In the genomic region with DNA sequence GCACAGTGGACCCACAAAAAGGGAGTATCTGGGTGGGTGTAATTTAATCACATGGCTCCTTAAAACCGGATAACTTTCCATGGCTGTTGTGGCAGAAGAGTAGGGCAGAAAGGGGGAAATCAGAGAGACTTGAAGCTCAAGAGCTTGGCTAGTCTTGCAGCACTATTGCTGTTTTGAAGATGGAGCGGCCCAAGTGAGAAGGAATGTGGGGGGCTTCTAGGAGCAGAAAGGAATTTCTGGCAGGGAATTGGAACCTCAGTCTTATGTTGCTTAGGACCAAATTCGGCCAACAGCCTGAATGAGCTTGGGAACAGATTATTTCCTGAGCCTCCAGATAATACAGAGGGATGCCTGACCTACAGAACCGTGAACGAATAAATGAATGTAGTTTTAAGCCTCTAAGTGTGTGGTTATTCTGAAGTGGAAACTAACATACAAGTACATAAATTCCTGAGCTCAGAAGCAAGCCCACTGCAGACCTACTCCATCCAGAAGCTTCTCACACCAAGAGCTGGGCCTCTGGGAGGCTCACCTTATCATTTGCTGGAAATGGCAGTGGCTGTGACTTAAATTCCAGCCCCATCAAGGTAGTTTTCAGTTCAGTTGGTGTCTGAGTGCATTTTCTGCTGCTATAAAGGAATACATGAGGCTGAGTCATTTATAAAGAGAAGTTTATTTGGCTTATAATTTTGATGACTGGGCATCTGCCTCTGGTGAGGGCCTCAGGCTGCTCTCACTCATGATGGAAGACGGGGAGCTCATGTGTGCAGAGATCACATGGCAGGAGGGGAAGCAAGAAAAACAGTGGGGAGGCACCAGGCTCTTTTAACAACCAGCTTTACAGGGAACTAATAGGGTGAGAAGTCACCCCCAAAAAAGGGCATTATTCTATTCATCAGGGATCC, we compare ENCODE assay signal across 1 cellular context.
TF ChIP-seq lines count a peak whose summit lies in the region.

No MANE protein-coding gene starts in this region.

TF ChIP-seq in GM23338, 12 proteins besides CTCF, POLR2A, EP300 and RAD21 (continued from another document):
- TF ChIP-seq, protein P1, sequence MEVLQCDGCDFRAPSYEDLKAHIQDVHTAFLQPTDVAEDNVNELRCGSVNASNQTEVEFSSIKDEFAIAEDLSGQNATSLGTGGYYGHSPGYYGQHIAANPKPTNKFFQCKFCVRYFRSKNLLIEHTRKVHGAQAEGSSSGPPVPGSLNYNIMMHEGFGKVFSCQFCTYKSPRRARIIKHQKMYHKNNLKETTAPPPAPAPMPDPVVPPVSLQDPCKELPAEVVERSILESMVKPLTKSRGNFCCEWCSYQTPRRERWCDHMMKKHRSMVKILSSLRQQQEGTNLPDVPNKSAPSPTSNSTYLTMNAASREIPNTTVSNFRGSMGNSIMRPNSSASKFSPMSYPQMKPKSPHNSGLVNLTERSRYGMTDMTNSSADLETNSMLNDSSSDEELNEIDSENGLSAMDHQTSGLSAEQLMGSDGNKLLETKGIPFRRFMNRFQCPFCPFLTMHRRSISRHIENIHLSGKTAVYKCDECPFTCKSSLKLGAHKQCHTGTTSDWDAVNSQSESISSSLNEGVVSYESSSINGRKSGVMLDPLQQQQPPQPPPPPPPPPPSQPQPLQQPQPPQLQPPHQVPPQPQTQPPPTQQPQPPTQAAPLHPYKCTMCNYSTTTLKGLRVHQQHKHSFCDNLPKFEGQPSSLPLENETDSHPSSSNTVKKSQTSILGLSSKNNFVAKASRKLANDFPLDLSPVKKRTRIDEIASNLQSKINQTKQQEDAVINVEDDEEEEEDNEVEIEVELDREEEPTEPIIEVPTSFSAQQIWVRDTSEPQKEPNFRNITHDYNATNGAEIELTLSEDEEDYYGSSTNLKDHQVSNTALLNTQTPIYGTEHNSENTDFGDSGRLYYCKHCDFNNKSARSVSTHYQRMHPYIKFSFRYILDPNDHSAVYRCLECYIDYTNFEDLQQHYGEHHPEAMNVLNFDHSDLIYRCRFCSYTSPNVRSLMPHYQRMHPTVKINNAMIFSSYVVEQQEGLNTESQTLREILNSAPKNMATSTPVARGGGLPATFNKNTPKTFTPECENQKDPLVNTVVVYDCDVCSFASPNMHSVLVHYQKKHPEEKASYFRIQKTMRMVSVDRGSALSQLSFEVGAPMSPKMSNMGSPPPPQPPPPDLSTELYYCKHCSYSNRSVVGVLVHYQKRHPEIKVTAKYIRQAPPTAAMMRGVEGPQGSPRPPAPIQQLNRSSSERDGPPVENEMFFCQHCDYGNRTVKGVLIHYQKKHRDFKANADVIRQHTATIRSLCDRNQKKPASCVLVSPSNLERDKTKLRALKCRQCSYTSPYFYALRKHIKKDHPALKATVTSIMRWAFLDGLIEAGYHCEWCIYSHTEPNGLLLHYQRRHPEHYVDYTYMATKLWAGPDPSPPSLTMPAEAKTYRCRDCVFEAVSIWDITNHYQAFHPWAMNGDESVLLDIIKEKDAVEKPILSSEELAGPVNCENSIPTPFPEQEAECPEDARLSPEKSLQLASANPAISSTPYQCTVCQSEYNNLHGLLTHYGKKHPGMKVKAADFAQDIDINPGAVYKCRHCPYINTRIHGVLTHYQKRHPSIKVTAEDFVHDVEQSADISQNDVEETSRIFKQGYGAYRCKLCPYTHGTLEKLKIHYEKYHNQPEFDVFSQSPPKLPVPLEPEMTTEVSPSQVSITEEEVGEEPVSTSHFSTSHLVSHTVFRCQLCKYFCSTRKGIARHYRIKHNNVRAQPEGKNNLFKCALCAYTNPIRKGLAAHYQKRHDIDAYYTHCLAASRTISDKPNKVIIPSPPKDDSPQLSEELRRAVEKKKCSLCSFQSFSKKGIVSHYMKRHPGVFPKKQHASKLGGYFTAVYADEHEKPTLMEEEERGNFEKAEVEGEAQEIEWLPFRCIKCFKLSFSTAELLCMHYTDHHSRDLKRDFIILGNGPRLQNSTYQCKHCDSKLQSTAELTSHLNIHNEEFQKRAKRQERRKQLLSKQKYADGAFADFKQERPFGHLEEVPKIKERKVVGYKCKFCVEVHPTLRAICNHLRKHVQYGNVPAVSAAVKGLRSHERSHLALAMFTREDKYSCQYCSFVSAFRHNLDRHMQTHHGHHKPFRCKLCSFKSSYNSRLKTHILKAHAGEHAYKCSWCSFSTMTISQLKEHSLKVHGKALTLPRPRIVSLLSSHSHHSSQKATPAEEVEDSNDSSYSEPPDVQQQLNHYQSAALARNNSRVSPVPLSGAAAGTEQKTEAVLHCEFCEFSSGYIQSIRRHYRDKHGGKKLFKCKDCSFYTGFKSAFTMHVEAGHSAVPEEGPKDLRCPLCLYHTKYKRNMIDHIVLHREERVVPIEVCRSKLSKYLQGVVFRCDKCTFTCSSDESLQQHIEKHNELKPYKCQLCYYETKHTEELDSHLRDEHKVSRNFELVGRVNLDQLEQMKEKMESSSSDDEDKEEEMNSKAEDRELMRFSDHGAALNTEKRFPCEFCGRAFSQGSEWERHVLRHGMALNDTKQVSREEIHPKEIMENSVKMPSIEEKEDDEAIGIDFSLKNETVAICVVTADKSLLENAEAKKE (CRISPR knock-in tag; IDR thresholded peaks at IDR 0.05) = no peak
- TF ChIP-seq EZH2phosphoT487 (IDR thresholded peaks at IDR 0.05; ENCODE audit: unreplicated experiment) = no peak
- no peak for TF ChIP-seq NANOG (IDR thresholded peaks at IDR 0.05; ENCODE audit: borderline replicate concordance)
- TF ChIP-seq, protein P2, sequence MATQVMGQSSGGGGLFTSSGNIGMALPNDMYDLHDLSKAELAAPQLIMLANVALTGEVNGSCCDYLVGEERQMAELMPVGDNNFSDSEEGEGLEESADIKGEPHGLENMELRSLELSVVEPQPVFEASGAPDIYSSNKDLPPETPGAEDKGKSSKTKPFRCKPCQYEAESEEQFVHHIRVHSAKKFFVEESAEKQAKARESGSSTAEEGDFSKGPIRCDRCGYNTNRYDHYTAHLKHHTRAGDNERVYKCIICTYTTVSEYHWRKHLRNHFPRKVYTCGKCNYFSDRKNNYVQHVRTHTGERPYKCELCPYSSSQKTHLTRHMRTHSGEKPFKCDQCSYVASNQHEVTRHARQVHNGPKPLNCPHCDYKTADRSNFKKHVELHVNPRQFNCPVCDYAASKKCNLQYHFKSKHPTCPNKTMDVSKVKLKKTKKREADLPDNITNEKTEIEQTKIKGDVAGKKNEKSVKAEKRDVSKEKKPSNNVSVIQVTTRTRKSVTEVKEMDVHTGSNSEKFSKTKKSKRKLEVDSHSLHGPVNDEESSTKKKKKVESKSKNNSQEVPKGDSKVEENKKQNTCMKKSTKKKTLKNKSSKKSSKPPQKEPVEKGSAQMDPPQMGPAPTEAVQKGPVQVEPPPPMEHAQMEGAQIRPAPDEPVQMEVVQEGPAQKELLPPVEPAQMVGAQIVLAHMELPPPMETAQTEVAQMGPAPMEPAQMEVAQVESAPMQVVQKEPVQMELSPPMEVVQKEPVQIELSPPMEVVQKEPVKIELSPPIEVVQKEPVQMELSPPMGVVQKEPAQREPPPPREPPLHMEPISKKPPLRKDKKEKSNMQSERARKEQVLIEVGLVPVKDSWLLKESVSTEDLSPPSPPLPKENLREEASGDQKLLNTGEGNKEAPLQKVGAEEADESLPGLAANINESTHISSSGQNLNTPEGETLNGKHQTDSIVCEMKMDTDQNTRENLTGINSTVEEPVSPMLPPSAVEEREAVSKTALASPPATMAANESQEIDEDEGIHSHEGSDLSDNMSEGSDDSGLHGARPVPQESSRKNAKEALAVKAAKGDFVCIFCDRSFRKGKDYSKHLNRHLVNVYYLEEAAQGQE (IDR thresholded peaks at IDR 0.05; ENCODE audit: unreplicated experiment) = no peak
